In genomic region chr5:27818888-27819287, GRCh38 we compare ENCODE assay signal across 21 cellular contexts.
"Had no signal": no experiment of that assay in that cellular context is flagged by ENCODE, and none has a peak within 500 bp of the region (broad histone marks: within the 10 kb centered on the region; RNA-seq: fewer than 3 reads in every experiment).

No MANE protein-coding gene starts in this region.

- H3K4me3 ChIP-seq: coronary artery, gastroesophageal sphincter, heart left ventricle, left ventricle myocardium inferior, mucosa of descending colon, neural progenitor cell, right atrium auricular region, tibial artery had no signal

- H3K27me3 ChIP-seq: gastroesophageal sphincter, heart left ventricle, neural progenitor cell, right atrium auricular region, tibial artery had no signal

- H3K4me1 ChIP-seq: gastroesophageal sphincter, heart left ventricle, left ventricle myocardium inferior, neural progenitor cell, right atrium auricular region, tibial artery had no signal

- DNase-seq: activated B cell treated with CpG ODN at 0.5 μM for 24 hours; activated CD4-positive, alpha-beta T cell treated with anti-CD3 and anti-CD28 coated beads for 48 hours; activated CD8-positive, alpha-beta T cell treated with anti-CD3 and anti-CD28 coated beads for 36 hours; activated naive CD4-positive, alpha-beta T cell treated with anti-CD3 and anti-CD28 coated beads for 36 hours; activated T-cell treated with anti-CD3 and anti-CD28 coated beads, Interleukin-2, amount 50 U/mL, for 4 hours; central memory CD4-positive, alpha-beta T cell; erythroblast; heart left ventricle; kidney glomerular epithelial cell; left ventricle myocardium inferior; mammary epithelial cell; mucosa of descending colon; naive B cell; stimulated activated CD4-positive, alpha-beta T cell treated with anti-CD3 and anti-CD28 coated beads, Interleukin-2, amount 100 ng/mL, for 24 hours; stimulated activated naive CD4-positive, alpha-beta T cell treated with Interleukin-2 at 50 U/mL for 16 hours; T-helper 9 cell; tibial artery had no signal

- H3K9me3 ChIP-seq: gastroesophageal sphincter, heart left ventricle, left ventricle myocardium inferior, right atrium auricular region, tibial artery had no signal

- H3K36me3 ChIP-seq: gastroesophageal sphincter, heart left ventricle, left ventricle myocardium inferior, neural progenitor cell, right atrium auricular region, tibial artery had no signal

- H3K27ac ChIP-seq: coronary artery, gastroesophageal sphincter, heart left ventricle, left ventricle myocardium inferior, neural progenitor cell, right atrium auricular region, tibial artery had no signal
